13 cellular contexts compared by ENCODE assay signal in genomic region chr1:21090460-21090859, GRCh38.
A peak's percentile ranks its signal among the peaks of the same experiment; 100 is the strongest.
DNase-seq lines count a peak whose midpoint lies in the region; ATAC-seq and TF ChIP-seq lines count a peak whose summit lies in the region.
"Had no signal": no experiment of that assay in that cellular context is flagged by ENCODE, and none has a peak within 500 bp of the region (broad histone marks: within the 10 kb centered on the region; RNA-seq: fewer than 3 reads in every experiment).

No MANE protein-coding gene starts in this region.

- no peak for TF ChIP-seq CTCF in right atrium auricular region (IDR thresholded peaks at IDR 0.05)
- TF ChIP-seq CTCF in left lung (IDR thresholded peaks at IDR 0.05): no peak
- TF ChIP-seq CTCF in upper lobe of left lung (IDR thresholded peaks at IDR 0.05): no peak

- no peak for TF ChIP-seq POLR2A in upper lobe of left lung (IDR thresholded peaks at IDR 0.05)

- peaks cover 5 to 10% of the 10 kb centered on the region in 2 donors for H3K4me1 Mint-ChIP-seq in effector memory CD8-positive, alpha-beta T cell (ENCODE audit: low read depth in 2 of 2)

- H3K4me3 ChIP-seq in right atrium auricular region (no peak overlapping the region), adipocyte (ENCODE audit: low read length) (peak overlapping the region; percentile 70), left lung (no peak overlapping the region), upper lobe of left lung (no peak overlapping the region)
- H3K4me3 ChIP-seq: vagina had no signal

- WGBS in upper lobe of left lung, 2 donors: 0 to 7% methylated on average over 1 of the region's 1 CpG

- H3K9me3 ChIP-seq in right atrium auricular region (no peaks in the 10 kb centered on the region), adipocyte (ENCODE audit: control insufficient read depth, low read length) (no peaks in the 10 kb centered on the region), left lung (no peaks in the 10 kb centered on the region), upper lobe of left lung (no peaks in the 10 kb centered on the region)
- H3K9me3 ChIP-seq: vagina had no signal

- H3K27ac Mint-ChIP-seq in effector memory CD8-positive, alpha-beta T cell: no peak overlapping the region
- H3K27ac Mint-ChIP-seq: activated CD4-positive, alpha-beta T cell treated with anti-CD3 and anti-CD28 coated beads, Interleukin-2, amount 10 ng/mL, durations not matched to agents 7 days and 5 days had no signal

- peaks cover 7% of the 10 kb centered on the region for H3K36me3 Mint-ChIP-seq in effector memory CD8-positive, alpha-beta T cell (ENCODE audit: insufficient read depth)

- H3K27ac ChIP-seq in right atrium auricular region (no peak overlapping the region), left lung (peak overlapping the region; percentile 59 to 81), upper lobe of left lung (peak overlapping the region; percentile 0 to 54 (median 43))
- H3K27ac ChIP-seq: vagina had no signal

- H3K4me1 ChIP-seq in right atrium auricular region: no peaks in the 10 kb centered on the region
- H3K4me1 ChIP-seq in adipocyte (ENCODE audit: control insufficient read depth, insufficient read depth, low read length): peaks cover 28% of the 10 kb centered on the region
- peaks cover 0 to 28% of the 10 kb centered on the region in 2 donors for H3K4me1 ChIP-seq in left lung
- peaks cover 0 to 9% (median 2%) of the 10 kb centered on the region in 4 donors for H3K4me1 ChIP-seq in upper lobe of left lung

- H3K9ac ChIP-seq in adipocyte (ENCODE audit: low read length): peak overlapping the region; percentile 80

- no peaks in the 10 kb centered on the region for H3K27me3 Mint-ChIP-seq in effector memory CD8-positive, alpha-beta T cell
- H3K27me3 Mint-ChIP-seq: activated CD4-positive, alpha-beta T cell treated with anti-CD3 and anti-CD28 coated beads, Interleukin-2, amount 10 ng/mL, durations not matched to agents 7 days and 5 days had no signal

- TF ChIP-seq EP300 in upper lobe of left lung (IDR thresholded peaks at IDR 0.05): no peak

- H3K27me3 ChIP-seq in right atrium auricular region (no peaks in the 10 kb centered on the region), adipocyte (replicated peaks; ENCODE audit: control insufficient read depth, insufficient read depth, low read length) (no peaks in the 10 kb centered on the region), left lung (no peaks in the 10 kb centered on the region), upper lobe of left lung (no peaks in the 10 kb centered on the region)
- H3K27me3 ChIP-seq: vagina had no signal

- ATAC-seq in Right ventricle myocardium superior (ENCODE audit: poor library complexity): peak; percentile 61
- ATAC-seq in left lung: peak; percentile 46
- ATAC-seq in upper lobe of left lung (ENCODE audit: low FRiP score in 2 of 2): peak in 1 of 2 donors; percentile 77
- ATAC-seq in effector memory CD8-positive, alpha-beta T cell (replicated peaks): no peak
- no peak for ATAC-seq in HG03469 (IDR thresholded peaks at IDR 0.05; ENCODE audit: unreplicated experiment)

- H3K4me3 Mint-ChIP-seq in effector memory CD8-positive, alpha-beta T cell: no peak overlapping the region
- H3K4me3 Mint-ChIP-seq: activated CD4-positive, alpha-beta T cell treated with anti-CD3 and anti-CD28 coated beads, Interleukin-2, amount 10 ng/mL, durations not matched to agents 7 days and 5 days had no signal

- intact Hi-C loops in Right ventricle myocardium superior (cut with DNase I): no loop called here
- intact Hi-C loops in left lung (cut with DNase I): no loop called here

- H3K36me3 ChIP-seq in right atrium auricular region (peaks cover 8% of the 10 kb centered on the region), adipocyte (ENCODE audit: control insufficient read depth, insufficient read depth, low read length, severe bottlenecking) (peaks cover 5% of the 10 kb centered on the region), left lung (peaks cover 0 to 18% of the 10 kb centered on the region in 2 donors), upper lobe of left lung (peaks cover 0 to 12% (median 0%) of the 10 kb centered on the region in 4 donors)
- H3K36me3 ChIP-seq: vagina had no signal

- DNase-seq in Right ventricle myocardium superior: no peak
- DNase-seq in right atrium auricular region (ENCODE audit: low spot score): no peak
- peak; percentile 36 for DNase-seq in adipocyte (ENCODE audit: low read depth)
- DNase-seq in left lung: no peak
- no peak for DNase-seq in upper lobe of left lung
- DNase-seq in HK-2 (ENCODE audit: unreplicated experiment): no peak
- no peak for DNase-seq in effector memory CD8-positive, alpha-beta T cell
- DNase-seq: activated CD4-positive, alpha-beta T cell treated with anti-CD3 and anti-CD28 coated beads, Interleukin-2, amount 10 ng/mL, durations not matched to agents 7 days and 5 days; activated effector memory CD4-positive, alpha-beta T cell treated with Interleukin-2 at 50 U/mL for 16 hours; hippocampal formation; NCI-H2081 treated with DMSO at 0.1 percent for 48 hours had no signal

- no peaks in the 10 kb centered on the region for H3K9me3 Mint-ChIP-seq in effector memory CD8-positive, alpha-beta T cell

Comparison
In these comparisons a context has a peak if more than half of its experiments do, and no peak if none do; other contexts are left out.
1. ATAC-seq: peak in Right ventricle myocardium superior (single experiment) and left lung (single experiment); none in effector memory CD8-positive, alpha-beta T cell (single experiment) and HG03469 (single experiment).
2. H3K27ac ChIP-seq: peak in left lung (2 of 2) and upper lobe of left lung (4 of 4); none in right atrium auricular region (0 of 2).